Comparison of ENCODE assay signal across 10 cellular contexts in genomic region chr11:96055706-96056387, GRCh38.
DNase-seq lines count a peak whose midpoint lies in the region; ATAC-seq and TF ChIP-seq lines count a peak whose summit lies in the region.
"Had no signal": no experiment of that assay in that cellular context is flagged by ENCODE, and none has a peak within 500 bp of the region (broad histone marks: within the 10 kb centered on the region; RNA-seq: fewer than 3 reads in every experiment).

No MANE protein-coding gene starts in this region.

- H3K4me1 ChIP-seq in ectodermal cell (ENCODE audit: control insufficient read depth, insufficient read depth, low read length) (peaks cover 17% of the 10 kb centered on the region), Peyer's patch (no peaks in the 10 kb centered on the region)

- H3K27ac Mint-ChIP-seq in Calu3 (ENCODE audit: unreplicated experiment) (no peak overlapping the region), osteocyte (ENCODE audit: unreplicated experiment) (peak overlapping the region; percentile 77)

- CTCF ChIA-PET in Calu3 (lab: Charles Lee), result interaction anchor here (0.6 to 1.4 kb wide), 6 partner anchors 13 to 287 kb away, joined by 3 to 8 read pairs (median 4); partner anchors contain the start of gene MAML2

- H3K4me1 Mint-ChIP-seq in Calu3 (ENCODE audit: low read depth, unreplicated experiment) (peaks cover 39% of the 10 kb centered on the region), osteocyte (ENCODE audit: unreplicated experiment) (peaks cover 54% of the 10 kb centered on the region)

- H3K36me3 Mint-ChIP-seq in Calu3 (ENCODE audit: insufficient read depth, unreplicated experiment) (peaks cover 12% of the 10 kb centered on the region), osteocyte (ENCODE audit: unreplicated experiment) (peaks cover 5% of the 10 kb centered on the region)

- ATAC-seq in HG02678 (IDR thresholded peaks at IDR 0.05; ENCODE audit: unreplicated experiment) (no peak), GM21528 (IDR thresholded peaks at IDR 0.05; ENCODE audit: low FRiP score, unreplicated experiment) (no peak), HG02981 (IDR thresholded peaks at IDR 0.05; ENCODE audit: unreplicated experiment) (no peak)

- no peaks in the 10 kb centered on the region for H3K9me3 ChIP-seq in ectodermal cell (ENCODE audit: control insufficient read depth, low read length)
- no peaks in the 10 kb centered on the region for H3K9me3 ChIP-seq in Peyer's patch

- H3K27ac ChIP-seq in ectodermal cell (ENCODE audit: insufficient read depth, low read depth, low read length, poor library complexity, severe bottlenecking) (peak overlapping the region; percentile 84), Peyer's patch (no peak overlapping the region)

- TF ChIP-seq CTCF in Calu3 (IDR thresholded peaks at IDR 0.05; ENCODE audit: unreplicated experiment) (no peak), osteocyte (IDR thresholded peaks at IDR 0.05) (no peak), Peyer's patch (IDR thresholded peaks at IDR 0.05) (no peak)

- no peak for TF ChIP-seq POLR2A in Peyer's patch (IDR thresholded peaks at IDR 0.05)

- no peaks in the 10 kb centered on the region for H3K27me3 Mint-ChIP-seq in Calu3 (ENCODE audit: unreplicated experiment)
- no peaks in the 10 kb centered on the region for H3K27me3 Mint-ChIP-seq in osteocyte (ENCODE audit: unreplicated experiment)

- WGBS in ectodermal cell, 2 experiments, result 47 to 50% methylated on average over 3 of the region's 3 CpGs

- H3K4me3 ChIP-seq in ectodermal cell (ENCODE audit: insufficient read depth, low read depth, low read length) (no peak overlapping the region), Peyer's patch (no peak overlapping the region)
- H3K4me3 ChIP-seq: dorsolateral prefrontal cortex had no signal

- DNase-seq in Calu3 (peak; percentile 38), NCI-H460 (ENCODE audit: extremely low read depth, low read depth) (peak; percentile 50), osteocyte (ENCODE audit: extremely low spot score, unreplicated experiment) (no peak), Peyer's patch (no peak)
- DNase-seq: dorsolateral prefrontal cortex; stimulated activated naive CD4-positive, alpha-beta T cell treated with Interleukin-2 at 50 U/mL for 16 hours had no signal

- H3K27me3 ChIP-seq in ectodermal cell (ENCODE audit: control insufficient read depth, insufficient read depth, low read length, poor library complexity, severe bottlenecking) (no peaks in the 10 kb centered on the region), Peyer's patch (no peaks in the 10 kb centered on the region)
- H3K27me3 ChIP-seq: dorsolateral prefrontal cortex had no signal

- H3K4me3 Mint-ChIP-seq in Calu3 (ENCODE audit: low read depth, unreplicated experiment) (no peak overlapping the region), osteocyte (ENCODE audit: unreplicated experiment) (no peak overlapping the region)

- intact Hi-C loops in Calu3 (cut with micrococcal nuclease; ENCODE audit: unreplicated experiment), result loop anchor here (2.0 to 10.0 kb wide), 5 partner anchors 41 to 337 kb away; partner anchors contain the start of gene MAML2

- BruUV-seq in Calu3 (replicated peaks; lab: Mats Ljungman, UMichigan), result no TSS peak

- H3K9me3 Mint-ChIP-seq in Calu3 (ENCODE audit: low read depth, unreplicated experiment), result no peaks in the 10 kb centered on the region
- H3K9me3 Mint-ChIP-seq in osteocyte (ENCODE audit: unreplicated experiment), result no peaks in the 10 kb centered on the region

- no peaks in the 10 kb centered on the region for H3K36me3 ChIP-seq in ectodermal cell (ENCODE audit: control insufficient read depth, insufficient read depth, low read length)
- H3K36me3 ChIP-seq in Peyer's patch, result no peaks in the 10 kb centered on the region

Comparison
In these comparisons a context has a peak if more than half of its experiments do, and no peak if none do; other contexts are left out.
1. DNase-seq: peak in Calu3 (single experiment) and NCI-H460 (single experiment); none in osteocyte (single experiment) and Peyer's patch (0 of 3).